Comparison of ENCODE assay signal across 9 cellular contexts in the genomic region with DNA sequence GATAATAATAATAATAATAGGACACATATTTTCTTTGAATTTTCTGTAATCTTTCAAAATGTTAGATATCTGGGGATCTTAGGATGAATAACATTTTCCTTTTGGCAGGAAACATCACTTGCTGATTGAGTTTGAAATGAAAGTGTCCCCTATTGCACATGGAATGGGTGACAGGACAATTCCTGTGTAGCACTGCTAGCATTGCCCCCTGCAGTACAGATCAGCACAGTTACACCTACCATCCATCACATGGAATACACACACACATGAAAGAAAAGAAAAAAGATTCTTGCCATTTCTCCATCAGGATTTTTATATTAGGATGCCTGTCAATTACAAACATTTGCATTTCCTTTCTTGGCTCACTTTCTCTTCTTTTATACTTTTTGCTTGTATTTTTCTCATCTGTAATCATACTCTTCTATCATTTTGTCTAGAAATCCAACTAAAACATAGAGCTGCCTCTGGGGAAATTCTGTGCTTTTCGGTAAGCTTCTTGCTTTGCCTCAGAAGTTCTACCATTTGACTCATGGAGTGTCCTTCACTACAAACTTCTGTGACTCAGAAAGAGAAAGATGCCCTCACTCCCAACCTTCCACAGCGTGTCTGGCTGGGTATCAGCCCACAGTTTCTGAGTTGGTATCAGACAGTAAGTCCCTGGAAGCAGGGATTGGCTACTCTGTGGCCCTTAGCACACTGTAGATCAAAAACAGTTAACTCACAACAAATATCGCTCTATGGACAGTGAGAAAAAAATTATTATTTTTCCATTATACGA.
DNase-seq lines count a peak whose midpoint lies in the region; ATAC-seq and TF ChIP-seq lines count a peak whose summit lies in the region.
"Had no signal": no experiment of that assay in that cellular context is flagged by ENCODE, and none has a peak within 500 bp of the region (broad histone marks: within the 10 kb centered on the region; RNA-seq: fewer than 3 reads in every experiment).

No MANE protein-coding gene starts in this region.

- TF ChIP-seq POLR2A in Peyer's patch (IDR thresholded peaks at IDR 0.05) = no peak

- peaks cover 40% of the 10 kb centered on the region for H3K4me1 Mint-ChIP-seq in HFFc6 (ENCODE audit: low read depth)

- H3K4me2 ChIP-seq in osteoblast (ENCODE audit: insufficient read depth, low read length) = peak overlapping the region; percentile 50

- H3K27me3 ChIP-seq in osteoblast (ENCODE audit: insufficient read depth, low read length) = no peaks in the 10 kb centered on the region
- no peaks in the 10 kb centered on the region for H3K27me3 ChIP-seq in Peyer's patch
- H3K27me3 ChIP-seq in H7 (ENCODE audit: control insufficient read depth, insufficient read depth, low read length) = no peaks in the 10 kb centered on the region
- H3K27me3 ChIP-seq: cardiac muscle cell had no signal

- H3K9me3 Mint-ChIP-seq in HFFc6 = no peaks in the 10 kb centered on the region

- H3K79me2 ChIP-seq in osteoblast (ENCODE audit: insufficient read depth, low read length) = no peaks in the 10 kb centered on the region

- H4K20me1 ChIP-seq in osteoblast (ENCODE audit: insufficient read depth, low read length) = no peaks in the 10 kb centered on the region

- TF ChIP-seq CTCF in HFFc6 (IDR thresholded peaks at IDR 0.05) (peak; percentile 34; the same call in 1 of the 2 replicates), osteoblast (IDR thresholded peaks at IDR 0.05; ENCODE audit: extremely low read depth, low read depth, low read length) (no peak), Peyer's patch (IDR thresholded peaks at IDR 0.05) (no peak)

- DNase-seq in HFFc6 = peak; percentile 43
- peak; percentile 65 for DNase-seq in RPMI7951 (ENCODE audit: low read depth)
- DNase-seq in osteoblast (ENCODE audit: insufficient read length, low spot score, missing footprints) = peak; percentile 49
- no peak for DNase-seq in Peyer's patch
- DNase-seq in H7 = no peak
- DNase-seq in hepatic stellate cell (ENCODE audit: low spot score) = no peak
- DNase-seq: naive B cell had no signal

- H3K4me1 ChIP-seq in osteoblast (ENCODE audit: insufficient read depth, low read length) = peaks cover 20% of the 10 kb centered on the region
- H3K4me1 ChIP-seq in Peyer's patch = no peaks in the 10 kb centered on the region

- H3K4me3 ChIP-seq in osteoblast (ENCODE audit: insufficient read depth, low read length) (no peak overlapping the region), Peyer's patch (no peak overlapping the region), H7 (ENCODE audit: insufficient read depth, low read depth, low read length) (no peak overlapping the region)
- H3K4me3 ChIP-seq: cardiac muscle cell had no signal

- H3K9me3 ChIP-seq in osteoblast (ENCODE audit: low read depth, low read length) (no peaks in the 10 kb centered on the region), Peyer's patch (no peaks in the 10 kb centered on the region)

- H3K36me3 ChIP-seq in osteoblast (ENCODE audit: insufficient read depth, low read length) (no peaks in the 10 kb centered on the region), Peyer's patch (no peaks in the 10 kb centered on the region), H7 (replicated peaks; ENCODE audit: control insufficient read depth, insufficient read depth, low read length) (no peaks in the 10 kb centered on the region)
- H3K36me3 ChIP-seq: cardiac muscle cell had no signal

- peak; percentile 79 for ATAC-seq in GM18858 (IDR thresholded peaks at IDR 0.05; ENCODE audit: unreplicated experiment)

- no peaks in the 10 kb centered on the region; the same call in 1 of the 2 replicates for H3K27me3 Mint-ChIP-seq in HFFc6 (ENCODE audit: insufficient read depth)
- H3K27me3 Mint-ChIP-seq: naive B cell had no signal

- H3K4me3 Mint-ChIP-seq in HFFc6 = no peak overlapping the region
- H3K4me3 Mint-ChIP-seq: naive B cell had no signal

- H2AFZ ChIP-seq in osteoblast (ENCODE audit: low read length) = peak overlapping the region; percentile 56

- H3K27ac Mint-ChIP-seq in HFFc6 = peak overlapping the region; percentile 9; the same call in 1 of the 2 replicates

- no peaks in the 10 kb centered on the region for H3K36me3 Mint-ChIP-seq in HFFc6 (ENCODE audit: low read depth)

- H3K27ac ChIP-seq in osteoblast (ENCODE audit: low read depth, low read length) (peak overlapping the region; percentile 52), Peyer's patch (no peak overlapping the region)
- H3K27ac ChIP-seq: cardiac muscle cell had no signal

Comparison
In these comparisons a context has a peak if more than half of its experiments do, and no peak if none do; other contexts are left out.
1. DNase-seq: peak in HFFc6 (single experiment), RPMI7951 (single experiment) and osteoblast (single experiment); none in Peyer's patch (0 of 3), H7 (single experiment) and hepatic stellate cell (single experiment).